Comparison of ENCODE assay signal across 9 cellular contexts in the genomic region with DNA sequence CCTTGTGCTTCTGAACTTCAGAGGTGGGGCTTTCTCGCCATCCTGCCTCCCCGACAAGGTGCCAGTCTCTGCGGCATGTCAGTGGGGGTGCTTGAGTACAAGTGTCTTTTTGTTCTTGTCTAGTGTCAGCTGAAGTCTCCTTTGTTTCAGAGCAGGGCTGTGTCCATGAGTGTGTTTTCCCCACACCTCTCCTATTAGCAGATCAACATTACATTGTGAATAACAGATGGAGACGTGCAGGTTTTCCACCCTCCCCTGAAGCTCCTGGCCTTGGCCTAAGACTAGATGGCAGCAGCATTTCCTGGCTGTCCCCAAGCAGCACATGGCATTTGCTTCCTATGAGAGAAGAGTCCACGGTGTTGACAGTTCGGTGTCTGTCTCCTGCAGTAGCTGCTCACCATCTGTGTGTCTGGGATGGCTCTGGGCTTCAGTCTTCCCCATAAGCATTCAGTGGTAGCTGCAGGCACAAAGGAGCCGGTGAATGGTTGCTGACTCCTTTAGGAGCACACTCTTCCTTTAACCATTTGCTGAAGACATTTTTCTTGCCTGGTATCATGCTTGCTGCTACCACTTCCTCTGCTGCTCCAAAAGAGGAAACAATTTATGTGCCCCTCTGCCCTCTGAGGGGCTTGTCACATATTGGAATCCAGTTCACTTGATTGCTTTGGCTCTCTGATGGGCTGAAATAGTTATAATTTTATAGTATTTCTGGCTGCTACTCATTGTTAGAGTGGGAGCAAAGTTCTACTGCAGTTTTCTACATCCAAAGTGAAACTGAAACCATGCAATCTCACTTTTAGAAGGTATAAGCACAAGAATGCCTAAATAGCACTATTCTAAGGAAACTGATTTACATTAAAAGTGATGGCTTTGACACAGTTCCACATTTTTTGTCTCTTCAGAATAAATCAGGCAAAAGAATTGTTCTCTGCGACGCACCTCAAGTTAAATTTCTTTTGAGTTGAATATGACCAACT.
DNase-seq lines count a peak whose midpoint lies in the region; ATAC-seq and TF ChIP-seq lines count a peak whose summit lies in the region.
"Had no signal": no experiment of that assay in that cellular context is flagged by ENCODE, and none has a peak within 500 bp of the region (broad histone marks: within the 10 kb centered on the region; RNA-seq: fewer than 3 reads in every experiment).

No MANE protein-coding gene starts in this region.

- in situ Hi-C loops in GM13976 (cut with MboI; ENCODE audit: low sequenced_read_pairs, unreplicated experiment) = no loop called here

- TF ChIP-seq CTCF in GM13976 (IDR thresholded peaks at IDR 0.05; ENCODE audit: borderline replicate concordance, control extremely low read depth, extremely low read depth, insufficient read depth, missing control alignments) (no peak), fibroblast of pulmonary artery (IDR thresholded peaks at IDR 0.05; ENCODE audit: low read length, missing control alignments) (no peak), natural killer cell (IDR thresholded peaks at IDR 0.05) (no peak)

- H3K36me3 Mint-ChIP-seq in natural killer cell = no peaks in the 10 kb centered on the region

- ATAC-seq in natural killer cell (no peak), GM18861 (IDR thresholded peaks at IDR 0.05; ENCODE audit: unreplicated experiment) (no peak)

- H3K27me3 Mint-ChIP-seq in natural killer cell (ENCODE audit: low read depth in 2 of 2) = no peaks in the 10 kb centered on the region

- H3K4me3 ChIP-seq in fibroblast of pulmonary artery (replicated peaks; ENCODE audit: low read depth, low read length) = peak overlapping the region; percentile 13

- no peak overlapping the region for H3K4me3 Mint-ChIP-seq in natural killer cell

- intact Hi-C loops in natural killer cell (cut with micrococcal nuclease) = no loop called here
- intact Hi-C loops in posterior vena cava (cut with DNase I) = no loop called here

- H3K27ac Mint-ChIP-seq in natural killer cell = no peak overlapping the region

- H3K4me1 Mint-ChIP-seq in natural killer cell = no peaks in the 10 kb centered on the region

- DNase-seq in GM13976 (ENCODE audit: low spot score) (peak; percentile 17), NCI-H748 treated with DMSO at 0.1 percent for 48 hours (lab: John Stamatoyannopoulos, UW) (peak; percentile 86), fibroblast of pulmonary artery (ENCODE audit: low read depth) (no peak), retina (peak; percentile 71), HuH-7 (ENCODE audit: low spot score) (no peak), natural killer cell (no peak), posterior vena cava (ENCODE audit: low spot score) (no peak)
- DNase-seq: NK-92 treated with Interleukin-12 subunit alpha and Interleukin-12 subunit beta, amount 100 ng/mL, for 24 hours had no signal

- peaks cover 9 to 10% of the 10 kb centered on the region in 2 donors for H3K9me3 Mint-ChIP-seq in natural killer cell

Comparison
In these comparisons a context has a peak if more than half of its experiments do, and no peak if none do; other contexts are left out.
1. DNase-seq: peak in GM13976 (single experiment), NCI-H748 treated with DMSO at 0.1 percent for 48 hours (single experiment) and retina (single experiment); none in fibroblast of pulmonary artery (single experiment), HuH-7 (single experiment), natural killer cell (single experiment) and posterior vena cava (single experiment).